1 cellular context compared by ENCODE assay signal in genomic region chr14:90893510-90893909, GRCh38.
TF ChIP-seq lines count a peak whose summit lies in the region.

No MANE protein-coding gene starts in this region.

TF ChIP-seq in K562, 482 proteins besides CTCF, POLR2A, EP300 and RAD21 (continued from another document):
- peak; percentile 34; the same call in 1 of the 2 replicates for TF ChIP-seq MAFG (tag; conservative IDR thresholded peaks at IDR 0.05)
- TF ChIP-seq ATF3 (IDR thresholded peaks at IDR 0.05), result peak; percentile 43; the same call in 1 of the 2 replicates
- TF ChIP-seq ATF3 (CRISPR knock-in tag; conservative IDR thresholded peaks at IDR 0.05), result no peak
